Comparison of ENCODE assay signal across 8 cellular contexts in the genomic region with DNA sequence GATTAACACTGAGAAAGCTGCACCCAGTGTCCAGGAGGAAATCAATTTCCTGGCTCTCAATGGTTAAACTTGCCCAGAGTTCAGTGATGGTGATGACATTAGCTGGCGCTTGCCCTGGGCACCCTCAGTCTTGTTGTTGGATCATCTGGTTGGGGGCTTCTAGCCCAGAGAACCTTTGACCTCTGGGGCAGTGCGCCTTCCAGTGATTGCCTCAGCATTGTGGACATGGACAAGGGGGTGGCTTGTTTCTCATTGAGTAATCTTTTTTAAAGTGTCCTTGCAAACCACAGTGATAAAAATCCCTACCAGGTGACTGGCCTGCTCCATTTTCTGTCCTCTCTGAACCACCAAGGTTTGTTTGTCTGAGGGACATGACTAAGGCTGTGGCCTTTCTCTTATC.
"Had no signal": no experiment of that assay in that cellular context is flagged by ENCODE, and none has a peak within 500 bp of the region (broad histone marks: within the 10 kb centered on the region; RNA-seq: fewer than 3 reads in every experiment).

No MANE protein-coding gene starts in this region.

- DNase-seq: GDM1, GF-D8 had no signal

- FAIRE-seq: G401.6, GM12878, GM12891, GM12892, GM18507, GM19239 had no signal

- ATAC-seq: GM12878 had no signal

- H3K4me3 ChIP-seq: GM12878 had no signal
